Comparison of ENCODE assay signal across 23 cellular contexts in genomic region chr20:24681634-24682495, GRCh38.
DNase-seq lines count a peak whose midpoint lies in the region; ATAC-seq, FAIRE-seq and TF ChIP-seq lines count a peak whose summit lies in the region.
"Had no signal": no experiment of that assay in that cellular context is flagged by ENCODE, and none has a peak within 500 bp of the region (broad histone marks: within the 10 kb centered on the region; RNA-seq: fewer than 3 reads in every experiment).

No MANE protein-coding gene starts in this region.

- H4K20me1 ChIP-seq in mammary epithelial cell (ENCODE audit: insufficient read depth, low read length), result no peaks in the 10 kb centered on the region

- H3K36me3 Mint-ChIP-seq in activated naive CD8-positive, alpha-beta T cell treated with anti-CD3 and anti-CD28 coated beads, Interleukin-2, amount 50 U/mL, for 24 hours (ENCODE audit: low read depth), result no peaks in the 10 kb centered on the region
- H3K36me3 Mint-ChIP-seq in activated naive CD8-positive, alpha-beta T cell treated with anti-CD3 and anti-CD28 coated beads for 36 hours, result no peaks in the 10 kb centered on the region
- H3K36me3 Mint-ChIP-seq in nephron progenitor cell (ENCODE audit: low read depth), result no peaks in the 10 kb centered on the region

- H2AFZ ChIP-seq in mammary epithelial cell (ENCODE audit: low read depth, low read length), result no peak overlapping the region

- 69% methylated on average over 11 of the region's 14 CpGs for WGBS in mammary epithelial cell (ENCODE audit: low coverage, missing lambda C conversion rate)

- no peaks in the 10 kb centered on the region for H3K4me1 Mint-ChIP-seq in activated naive CD8-positive, alpha-beta T cell treated with anti-CD3 and anti-CD28 coated beads, Interleukin-2, amount 50 U/mL, for 24 hours
- peaks cover 3% of the 10 kb centered on the region for H3K4me1 Mint-ChIP-seq in activated naive CD8-positive, alpha-beta T cell treated with anti-CD3 and anti-CD28 coated beads for 36 hours
- peaks cover 48% of the 10 kb centered on the region for H3K4me1 Mint-ChIP-seq in nephron progenitor cell

- in situ Hi-C loops in mammary epithelial cell (cut with MboI; ENCODE audit: low sequenced_read_pairs in 2 of 2), result no loop called here

- H3K27ac ChIP-seq in mammary epithelial cell (ENCODE audit: insufficient read depth, low read depth, low read length), result no peak overlapping the region

- H3K27ac Mint-ChIP-seq in activated naive CD8-positive, alpha-beta T cell treated with anti-CD3 and anti-CD28 coated beads, Interleukin-2, amount 50 U/mL, for 24 hours, result no peak overlapping the region
- no peak overlapping the region for H3K27ac Mint-ChIP-seq in activated naive CD8-positive, alpha-beta T cell treated with anti-CD3 and anti-CD28 coated beads for 36 hours
- peak overlapping the region; percentile 6 for H3K27ac Mint-ChIP-seq in nephron progenitor cell
- H3K27ac Mint-ChIP-seq: HFFc6 had no signal

- intact Hi-C loops in mammary epithelial cell (cut with micrococcal nuclease), result no loop called here

- DNase-seq in activated naive CD8-positive, alpha-beta T cell treated with anti-CD3 and anti-CD28 coated beads, Interleukin-2, amount 50 U/mL, for 24 hours, result no peak
- no peak for DNase-seq in activated naive CD8-positive, alpha-beta T cell treated with anti-CD3 and anti-CD28 coated beads for 36 hours
- no peak for DNase-seq in bronchial epithelial cell (ENCODE audit: low read depth)
- no peak for DNase-seq in nephron progenitor cell
- no peak for DNase-seq in activated CD8-positive, alpha-beta memory T cell treated with anti-CD3 and anti-CD28 coated beads, Interleukin-2, amount 50 U/mL, for 48 hours
- no peak for DNase-seq in mammary epithelial cell
- no peak for DNase-seq in midbrain (lab: John Stamatoyannopoulos, UW)
- DNase-seq: 8988T, C1 segment of cervical spinal cord, DND-41, GF-D8, HFFc6, MV-4-11, NCI-H1417, NCI-H1930, NCI-H526 treated with DMSO at 0.1 percent for 48 hours, OCI-M1, RPMI8226 had no signal

- H3K27me3 ChIP-seq in bronchial epithelial cell (ENCODE audit: control insufficient read depth, insufficient read depth, low read length), result no peaks in the 10 kb centered on the region
- H3K27me3 ChIP-seq in mammary epithelial cell (ENCODE audit: insufficient read depth, low read length), result no peaks in the 10 kb centered on the region

- no peak for TF ChIP-seq CTCF in bronchial epithelial cell (IDR thresholded peaks at IDR 0.05; ENCODE audit: insufficient read depth, low read length, severe bottlenecking)
- TF ChIP-seq CTCF in nephron progenitor cell (IDR thresholded peaks at IDR 0.05), result no peak
- TF ChIP-seq CTCF in mammary epithelial cell (conservative IDR thresholded peaks at IDR 0.05 in 1 of 2, IDR thresholded peaks at IDR 0.05 in 1 of 2; ENCODE audit: extremely low read depth in 1 of 2, insufficient read depth in 1 of 2, low read depth in 1 of 2, low read length in 2 of 2), result no peak

- no peaks in the 10 kb centered on the region for H3K27me3 Mint-ChIP-seq in activated naive CD8-positive, alpha-beta T cell treated with anti-CD3 and anti-CD28 coated beads, Interleukin-2, amount 50 U/mL, for 24 hours
- no peaks in the 10 kb centered on the region for H3K27me3 Mint-ChIP-seq in activated naive CD8-positive, alpha-beta T cell treated with anti-CD3 and anti-CD28 coated beads for 36 hours
- H3K27me3 Mint-ChIP-seq in nephron progenitor cell (ENCODE audit: low read depth, poor library complexity), result peaks cover 13% of the 10 kb centered on the region

- no peak overlapping the region for H3K4me2 ChIP-seq in mammary epithelial cell (ENCODE audit: insufficient read depth, low read depth, low read length)

- H3K79me2 ChIP-seq in mammary epithelial cell (ENCODE audit: insufficient read depth, low read length), result no peaks in the 10 kb centered on the region

- no peaks in the 10 kb centered on the region for H3K9me3 Mint-ChIP-seq in activated naive CD8-positive, alpha-beta T cell treated with anti-CD3 and anti-CD28 coated beads, Interleukin-2, amount 50 U/mL, for 24 hours
- H3K9me3 Mint-ChIP-seq in activated naive CD8-positive, alpha-beta T cell treated with anti-CD3 and anti-CD28 coated beads for 36 hours, result no peaks in the 10 kb centered on the region
- peaks cover 5% of the 10 kb centered on the region for H3K9me3 Mint-ChIP-seq in nephron progenitor cell
- H3K9me3 Mint-ChIP-seq: HFFc6 had no signal

- peak; percentile 35 for ATAC-seq in activated naive CD8-positive, alpha-beta T cell treated with anti-CD3 and anti-CD28 coated beads, Interleukin-2, amount 50 U/mL, for 24 hours
- ATAC-seq in GM18907 (IDR thresholded peaks at IDR 0.05; ENCODE audit: unreplicated experiment), result no peak
- ATAC-seq: K562 had no signal

- H3K4me3 Mint-ChIP-seq in activated naive CD8-positive, alpha-beta T cell treated with anti-CD3 and anti-CD28 coated beads, Interleukin-2, amount 50 U/mL, for 24 hours, result no peak overlapping the region
- H3K4me3 Mint-ChIP-seq in activated naive CD8-positive, alpha-beta T cell treated with anti-CD3 and anti-CD28 coated beads for 36 hours, result no peak overlapping the region
- no peak overlapping the region for H3K4me3 Mint-ChIP-seq in nephron progenitor cell
- H3K4me3 Mint-ChIP-seq: HFFc6 had no signal

- CTCF ChIA-PET in mammary epithelial cell (lab: Charles Lee; ENCODE audit: low non-redundant PET), result no interaction called here

- dilution Hi-C loops in mammary epithelial cell (cut with HindIII; ENCODE audit: low sequenced_read_pairs), result no loop called here

- no peaks in the 10 kb centered on the region for H3K4me1 ChIP-seq in mammary epithelial cell (ENCODE audit: insufficient read depth, low read length)

- FAIRE-seq in bronchial epithelial cell (lab: Jason Lieb, UNC), result peak; percentile 66
- FAIRE-seq: GM12891, GM18507, H54, K562 had no signal

- H3K9me3 ChIP-seq in mammary epithelial cell (replicated peaks; ENCODE audit: insufficient read depth, low read length), result no peaks in the 10 kb centered on the region

- BruUV-seq in mammary epithelial cell (replicated peaks; lab: Mats Ljungman, UMichigan), result no TSS peak

- H3K9ac ChIP-seq in mammary epithelial cell (ENCODE audit: insufficient read depth, low read length), result no peak overlapping the region

- H3K4me3 ChIP-seq in bronchial epithelial cell (ENCODE audit: low read depth, low read length), result no peak overlapping the region
- H3K4me3 ChIP-seq in mammary epithelial cell (replicated peaks in 1 of 3; ENCODE audit: insufficient read depth in 1 of 3, low read depth in 2 of 3, low read length in 3 of 3), result no peak overlapping the region
- H3K4me3 ChIP-seq: K562 had no signal

- H3K36me3 ChIP-seq in bronchial epithelial cell (ENCODE audit: control insufficient read depth, insufficient read depth, low read length) (no peaks in the 10 kb centered on the region), mammary epithelial cell (ENCODE audit: insufficient read depth, low read length) (no peaks in the 10 kb centered on the region)
